ENCODE assay signal across 12 cellular contexts in genomic region chr5:131281868-131282234, GRCh38. TPM values are rescaled to one million over a fixed set of nuclear protein-coding genes. Genes with fewer than 3 reads are reported as not detected.
DNase-seq lines count a peak whose midpoint lies in the region; ATAC-seq and TF ChIP-seq lines count a peak whose summit lies in the region.
"Had no signal": no experiment of that assay in that cellular context is flagged by ENCODE, and none has a peak within 500 bp of the region (broad histone marks: within the 10 kb centered on the region; RNA-seq: fewer than 3 reads in every experiment).

No MANE protein-coding gene starts in this region.

- CTCF ChIA-PET in activated naive CD4-positive, alpha-beta T cell treated with anti-CD3 and anti-CD28 coated beads, Interleukin-2, amount 10 ng/mL, durations not matched to agents 7 days and 5 days (lab: Charles Lee), result interaction anchor here (0.8 to 2.7 kb wide), 3 partner anchors 17 to 100 kb away, joined by 3 to 14 read pairs (median 9); partner anchors contain the start of gene CDC42SE2

- H3K9me3 ChIP-seq in upper lobe of left lung, result no peaks in the 10 kb centered on the region
- H3K9me3 ChIP-seq: sigmoid colon had no signal

- H3K9me3 Mint-ChIP-seq in activated naive CD4-positive, alpha-beta T cell treated with anti-CD3 and anti-CD28 coated beads, Interleukin-2, amount 10 ng/mL, durations not matched to agents 7 days and 5 days, result no peaks in the 10 kb centered on the region
- peaks cover 6% of the 10 kb centered on the region for H3K9me3 Mint-ChIP-seq in activated naive CD8-positive, alpha-beta T cell treated with anti-CD3 and anti-CD28 coated beads for 36 hours
- H3K9me3 Mint-ChIP-seq in memory B cell, result no peaks in the 10 kb centered on the region

- no peak for DNase-seq in activated naive CD4-positive, alpha-beta T cell treated with anti-CD3 and anti-CD28 coated beads, Interleukin-2, amount 10 ng/mL, durations not matched to agents 7 days and 5 days
- DNase-seq in activated naive CD4-positive, alpha-beta T cell (lab: John Stamatoyannopoulos, UW), result no peak
- no peak for DNase-seq in activated naive CD8-positive, alpha-beta T cell treated with anti-CD3 and anti-CD28 coated beads for 36 hours
- DNase-seq in memory B cell (ENCODE audit: low spot score in 2 of 2) (no peak), upper lobe of left lung (no peak), HUDEP-2 (lab: John Stamatoyannopoulos, UW; ENCODE audit: unreplicated experiment in 76 of 76) (no peak)
- DNase-seq: left ventricle myocardium superior, NCI-H2107, Right ventricle myocardium superior, sigmoid colon had no signal

- peak overlapping the region in 3 of 4 donors; percentile 7 to 67 (median 54) for H3K27ac ChIP-seq in upper lobe of left lung

- H3K36me3 ChIP-seq in upper lobe of left lung, result no peaks in the 10 kb centered on the region
- H3K36me3 ChIP-seq: sigmoid colon had no signal

- peaks cover 55% of the 10 kb centered on the region for H3K36me3 Mint-ChIP-seq in activated naive CD4-positive, alpha-beta T cell treated with anti-CD3 and anti-CD28 coated beads, Interleukin-2, amount 10 ng/mL, durations not matched to agents 7 days and 5 days
- H3K36me3 Mint-ChIP-seq in activated naive CD8-positive, alpha-beta T cell treated with anti-CD3 and anti-CD28 coated beads for 36 hours, result peaks cover 60% of the 10 kb centered on the region
- peaks cover 8% of the 10 kb centered on the region for H3K36me3 Mint-ChIP-seq in memory B cell

- no peak for TF ChIP-seq POLR2A in upper lobe of left lung (IDR thresholded peaks at IDR 0.05)

- peaks cover 95% of the 10 kb centered on the region for H3K4me1 Mint-ChIP-seq in activated naive CD4-positive, alpha-beta T cell treated with anti-CD3 and anti-CD28 coated beads, Interleukin-2, amount 10 ng/mL, durations not matched to agents 7 days and 5 days
- H3K4me1 Mint-ChIP-seq in activated naive CD8-positive, alpha-beta T cell treated with anti-CD3 and anti-CD28 coated beads for 36 hours, result peaks cover 82% of the 10 kb centered on the region
- H3K4me1 Mint-ChIP-seq in memory B cell, result peaks cover 46% of the 10 kb centered on the region

- 37 to 50% methylated on average over 2 of the region's 2 CpGs for WGBS in upper lobe of left lung, 2 donors

- no peaks in the 10 kb centered on the region for H3K27me3 Mint-ChIP-seq in activated naive CD4-positive, alpha-beta T cell treated with anti-CD3 and anti-CD28 coated beads, Interleukin-2, amount 10 ng/mL, durations not matched to agents 7 days and 5 days
- peaks cover 12% of the 10 kb centered on the region for H3K27me3 Mint-ChIP-seq in activated naive CD8-positive, alpha-beta T cell treated with anti-CD3 and anti-CD28 coated beads for 36 hours
- no peaks in the 10 kb centered on the region for H3K27me3 Mint-ChIP-seq in memory B cell

- TF ChIP-seq EP300 in upper lobe of left lung (IDR thresholded peaks at IDR 0.05), result no peak

- peaks cover 13 to 27% (median 17%) of the 10 kb centered on the region in 4 donors for H3K4me1 ChIP-seq in upper lobe of left lung

- peak overlapping the region in 1 of 4 donors; percentile 3 for H3K4me3 ChIP-seq in upper lobe of left lung
- H3K4me3 ChIP-seq: sigmoid colon had no signal

- peak overlapping the region; percentile 98 for H3K27ac Mint-ChIP-seq in activated naive CD4-positive, alpha-beta T cell treated with anti-CD3 and anti-CD28 coated beads, Interleukin-2, amount 10 ng/mL, durations not matched to agents 7 days and 5 days
- H3K27ac Mint-ChIP-seq in activated naive CD8-positive, alpha-beta T cell treated with anti-CD3 and anti-CD28 coated beads for 36 hours, result peak overlapping the region; percentile 97
- peak overlapping the region; percentile 85 for H3K27ac Mint-ChIP-seq in memory B cell

- no peak for ATAC-seq in memory B cell (ENCODE audit: low read depth)
- ATAC-seq in upper lobe of left lung (ENCODE audit: low FRiP score in 2 of 2), result no peak
- ATAC-seq in GM18867 (IDR thresholded peaks at IDR 0.05; ENCODE audit: unreplicated experiment), result no peak
- no peak for ATAC-seq in GM18909 (IDR thresholded peaks at IDR 0.05; ENCODE audit: poor library complexity, unreplicated experiment)
- ATAC-seq: left ventricle myocardium superior had no signal

- no peak for TF ChIP-seq CTCF in upper lobe of left lung (IDR thresholded peaks at IDR 0.05)

- H3K4me3 Mint-ChIP-seq in activated naive CD4-positive, alpha-beta T cell treated with anti-CD3 and anti-CD28 coated beads, Interleukin-2, amount 10 ng/mL, durations not matched to agents 7 days and 5 days, result peak overlapping the region; percentile 75
- peak overlapping the region; percentile 78 for H3K4me3 Mint-ChIP-seq in activated naive CD8-positive, alpha-beta T cell treated with anti-CD3 and anti-CD28 coated beads for 36 hours
- peak overlapping the region; percentile 68 for H3K4me3 Mint-ChIP-seq in memory B cell

- no peaks in the 10 kb centered on the region for H3K27me3 ChIP-seq in upper lobe of left lung
- H3K27me3 ChIP-seq: sigmoid colon had no signal

RNA-seq across cellular contexts. Expression of gene CDC42SE2, which starts 18.0 kb away (rescaled TPM):
- total RNA-seq in activated naive CD8-positive, alpha-beta T cell treated with anti-CD3 and anti-CD28 coated beads for 36 hours, result 100 to 1,000 TPM; 112 to 116 TPM
- total RNA-seq in upper lobe of left lung, result 10 to 100 TPM; 13.6 to 92.1 (median 36.5) TPM
